In the genomic region with DNA sequence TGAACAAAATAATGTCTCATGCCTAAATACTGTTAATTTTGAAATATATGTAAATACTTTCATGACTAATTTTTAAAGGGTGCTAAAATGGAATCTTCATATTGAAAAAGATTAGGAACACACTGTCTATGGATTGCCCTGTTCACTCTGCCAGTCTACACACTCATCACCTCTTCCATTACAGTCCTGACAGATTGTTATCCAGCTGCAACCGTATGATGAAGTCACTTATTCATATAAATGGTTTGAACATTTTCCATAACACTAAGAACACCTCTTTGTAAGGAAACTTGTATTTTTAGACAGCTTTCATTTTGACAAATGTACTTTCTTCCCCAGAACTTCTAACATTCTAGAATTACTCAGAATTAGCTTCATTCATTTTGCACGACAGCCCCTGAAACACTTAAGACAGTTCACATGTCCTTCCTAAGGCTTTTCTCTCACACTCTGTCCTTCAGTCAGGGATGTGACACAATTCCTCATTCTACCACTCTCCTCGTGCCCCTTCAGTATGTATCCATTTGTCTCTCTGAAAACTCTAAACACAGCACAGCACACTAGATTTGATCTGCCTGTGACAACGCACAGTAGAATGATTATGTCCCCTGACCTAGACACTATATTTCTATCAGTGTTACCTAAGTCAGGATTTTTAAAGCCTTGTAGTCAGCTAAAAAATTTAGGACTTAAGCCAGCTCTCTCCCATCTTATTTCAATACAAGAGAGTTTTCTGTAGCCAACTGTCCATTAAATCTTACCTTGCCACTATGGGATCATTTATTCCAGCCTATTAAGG, we compare ENCODE assay signal across 19 cellular contexts.
A peak's percentile ranks its signal among the peaks of the same experiment; 100 is the strongest.
DNase-seq lines count a peak whose midpoint lies in the region; ATAC-seq lines count a peak whose summit lies in the region.
"Had no signal": no experiment of that assay in that cellular context is flagged by ENCODE, and none has a peak within 500 bp of the region (broad histone marks: within the 10 kb centered on the region; RNA-seq: fewer than 3 reads in every experiment).

No MANE protein-coding gene starts in this region.

- H3K27ac Mint-ChIP-seq in activated naive CD8-positive, alpha-beta T cell, result peak overlapping the region; percentile 36
- no peak overlapping the region for H3K27ac Mint-ChIP-seq in activated naive CD8-positive, alpha-beta T cell treated with anti-CD3 and anti-CD28 coated beads for 36 hours
- H3K27ac Mint-ChIP-seq in activated naive CD8-positive, alpha-beta T cell treated with anti-CD3 and anti-CD28 coated beads, Interleukin-2, amount 50 U/mL, for 24 hours, result peak overlapping the region; percentile 77
- H3K27ac Mint-ChIP-seq in stimulated activated naive CD8-positive, alpha-beta T cell treated with anti-CD3 and anti-CD28 coated beads, Interleukin-15, Interleukin-2, amounts not matched to agents 100 ng/mL and 50 ng/mL, for 24 hours, result peak overlapping the region; percentile 80
- H3K27ac Mint-ChIP-seq: CD4-positive, alpha-beta T cell had no signal

- DNase-seq in NCI-H2171 treated with DMSO at 0.1 percent for 48 hours (lab: John Stamatoyannopoulos, UW) (peak; percentile 38), NCI-H2171 (lab: John Stamatoyannopoulos, UW) (no peak), NCI-H2227 (lab: John Stamatoyannopoulos, UW; ENCODE audit: unreplicated experiment) (no peak)
- DNase-seq in activated naive CD8-positive, alpha-beta T cell treated with anti-CD3 and anti-CD28 coated beads for 36 hours, result no peak
- no peak for DNase-seq in activated naive CD8-positive, alpha-beta T cell treated with anti-CD3 and anti-CD28 coated beads, Interleukin-2, amount 50 U/mL, for 24 hours
- DNase-seq: 8988T; BE2C; CD4-positive, alpha-beta T cell; H9; IMR-90; Kasumi-1; MM.1S; NCI-H1092 treated with DMSO at 0.1 percent for 48 hours; NCI-H1694; NCI-H345; NCI-H526 treated with DMSO at 0.1 percent for 48 hours had no signal

- H3K4me3 Mint-ChIP-seq in activated naive CD8-positive, alpha-beta T cell, result no peak overlapping the region
- no peak overlapping the region for H3K4me3 Mint-ChIP-seq in activated naive CD8-positive, alpha-beta T cell treated with anti-CD3 and anti-CD28 coated beads for 36 hours
- H3K4me3 Mint-ChIP-seq in activated naive CD8-positive, alpha-beta T cell treated with anti-CD3 and anti-CD28 coated beads, Interleukin-2, amount 50 U/mL, for 24 hours, result no peak overlapping the region
- no peak overlapping the region for H3K4me3 Mint-ChIP-seq in stimulated activated naive CD8-positive, alpha-beta T cell treated with anti-CD3 and anti-CD28 coated beads, Interleukin-15, Interleukin-2, amounts not matched to agents 100 ng/mL and 50 ng/mL, for 24 hours
- H3K4me3 Mint-ChIP-seq: CD4-positive, alpha-beta T cell; H9 had no signal

- no peaks in the 10 kb centered on the region for H3K27me3 Mint-ChIP-seq in activated naive CD8-positive, alpha-beta T cell
- H3K27me3 Mint-ChIP-seq in activated naive CD8-positive, alpha-beta T cell treated with anti-CD3 and anti-CD28 coated beads for 36 hours, result no peaks in the 10 kb centered on the region
- H3K27me3 Mint-ChIP-seq in activated naive CD8-positive, alpha-beta T cell treated with anti-CD3 and anti-CD28 coated beads, Interleukin-2, amount 50 U/mL, for 24 hours, result no peaks in the 10 kb centered on the region
- H3K27me3 Mint-ChIP-seq in stimulated activated naive CD8-positive, alpha-beta T cell treated with anti-CD3 and anti-CD28 coated beads, Interleukin-15, Interleukin-2, amounts not matched to agents 100 ng/mL and 50 ng/mL, for 24 hours, result no peaks in the 10 kb centered on the region
- H3K27me3 Mint-ChIP-seq: CD4-positive, alpha-beta T cell had no signal

- peak; percentile 83 for ATAC-seq in activated naive CD8-positive, alpha-beta T cell treated with anti-CD3 and anti-CD28 coated beads, Interleukin-2, amount 50 U/mL, for 24 hours
- no peak for ATAC-seq in GM19467 (IDR thresholded peaks at IDR 0.05; ENCODE audit: unreplicated experiment)

- peaks cover 3% of the 10 kb centered on the region for H3K4me1 Mint-ChIP-seq in activated naive CD8-positive, alpha-beta T cell (ENCODE audit: low read depth)
- peaks cover 5% of the 10 kb centered on the region for H3K4me1 Mint-ChIP-seq in activated naive CD8-positive, alpha-beta T cell treated with anti-CD3 and anti-CD28 coated beads for 36 hours
- peaks cover 8% of the 10 kb centered on the region for H3K4me1 Mint-ChIP-seq in activated naive CD8-positive, alpha-beta T cell treated with anti-CD3 and anti-CD28 coated beads, Interleukin-2, amount 50 U/mL, for 24 hours
- peaks cover 10% of the 10 kb centered on the region for H3K4me1 Mint-ChIP-seq in stimulated activated naive CD8-positive, alpha-beta T cell treated with anti-CD3 and anti-CD28 coated beads, Interleukin-15, Interleukin-2, amounts not matched to agents 100 ng/mL and 50 ng/mL, for 24 hours (ENCODE audit: low read depth)

- no peaks in the 10 kb centered on the region for H3K9me3 Mint-ChIP-seq in activated naive CD8-positive, alpha-beta T cell (ENCODE audit: low read depth)
- no peaks in the 10 kb centered on the region for H3K9me3 Mint-ChIP-seq in activated naive CD8-positive, alpha-beta T cell treated with anti-CD3 and anti-CD28 coated beads for 36 hours
- no peaks in the 10 kb centered on the region for H3K9me3 Mint-ChIP-seq in activated naive CD8-positive, alpha-beta T cell treated with anti-CD3 and anti-CD28 coated beads, Interleukin-2, amount 50 U/mL, for 24 hours
- H3K9me3 Mint-ChIP-seq in stimulated activated naive CD8-positive, alpha-beta T cell treated with anti-CD3 and anti-CD28 coated beads, Interleukin-15, Interleukin-2, amounts not matched to agents 100 ng/mL and 50 ng/mL, for 24 hours, result no peaks in the 10 kb centered on the region
- H3K9me3 Mint-ChIP-seq: CD4-positive, alpha-beta T cell; H9 had no signal

- peaks cover 16% of the 10 kb centered on the region for H3K36me3 Mint-ChIP-seq in activated naive CD8-positive, alpha-beta T cell
- H3K36me3 Mint-ChIP-seq in activated naive CD8-positive, alpha-beta T cell treated with anti-CD3 and anti-CD28 coated beads for 36 hours, result peaks cover 16% of the 10 kb centered on the region
- peaks cover 26% of the 10 kb centered on the region for H3K36me3 Mint-ChIP-seq in activated naive CD8-positive, alpha-beta T cell treated with anti-CD3 and anti-CD28 coated beads, Interleukin-2, amount 50 U/mL, for 24 hours (ENCODE audit: low read depth)
- H3K36me3 Mint-ChIP-seq in stimulated activated naive CD8-positive, alpha-beta T cell treated with anti-CD3 and anti-CD28 coated beads, Interleukin-15, Interleukin-2, amounts not matched to agents 100 ng/mL and 50 ng/mL, for 24 hours (ENCODE audit: low read depth), result peaks cover 34% of the 10 kb centered on the region
